1 cellular context compared by ENCODE assay signal in the genomic region with DNA sequence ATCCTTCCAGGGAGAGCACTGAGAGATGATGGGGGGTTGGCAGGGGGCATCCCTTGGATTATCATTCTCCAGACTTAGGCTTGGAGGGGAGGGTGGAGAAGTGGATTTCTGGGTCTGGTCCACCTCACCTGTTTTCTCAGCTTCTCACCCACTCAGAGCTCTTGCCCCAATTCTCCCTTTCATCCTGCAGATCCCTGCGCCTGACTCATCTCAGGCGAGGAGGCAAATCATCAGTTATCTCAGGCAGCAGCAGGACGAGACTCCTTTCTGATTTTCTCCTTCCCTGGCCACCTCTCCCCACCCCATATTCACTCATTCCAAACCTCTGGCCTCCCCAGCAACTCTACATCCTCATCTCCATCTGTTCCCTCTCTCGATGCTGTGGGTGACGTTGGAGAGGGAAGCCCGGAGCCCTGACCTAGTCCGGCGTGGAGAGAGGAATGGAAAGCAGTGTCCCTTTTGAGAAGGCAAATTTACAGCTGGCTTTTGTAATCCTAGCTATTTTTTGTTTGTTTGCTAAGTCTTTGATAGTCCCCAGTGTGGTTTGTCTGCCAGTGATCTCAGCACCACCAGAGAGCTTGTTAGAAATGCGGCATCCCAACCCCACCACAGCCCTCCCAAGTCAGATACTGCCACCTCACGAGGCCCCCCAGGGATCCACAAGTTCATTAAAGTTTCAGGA.
A peak's percentile ranks its signal among the peaks of the same experiment; 100 is the strongest.
TF ChIP-seq lines count a peak whose summit lies in the region.

No MANE protein-coding gene starts in this region.

TF ChIP-seq in HEK293, 187 proteins besides CTCF, POLR2A, EP300 and RAD21:
- no peak for TF ChIP-seq ZNF26 (tag by site-specific recombination; IDR thresholded peaks at IDR 0.05)
- TF ChIP-seq GLIS1 (tag by site-specific recombination; IDR thresholded peaks at IDR 0.05): peak; percentile 57
- 0 out of 2 replicates have a peak, but pooled peaks have one; percentile 11 for TF ChIP-seq PRDM1 (tag by site-specific recombination; IDR thresholded peaks at IDR 0.05)
